In the genomic region with DNA sequence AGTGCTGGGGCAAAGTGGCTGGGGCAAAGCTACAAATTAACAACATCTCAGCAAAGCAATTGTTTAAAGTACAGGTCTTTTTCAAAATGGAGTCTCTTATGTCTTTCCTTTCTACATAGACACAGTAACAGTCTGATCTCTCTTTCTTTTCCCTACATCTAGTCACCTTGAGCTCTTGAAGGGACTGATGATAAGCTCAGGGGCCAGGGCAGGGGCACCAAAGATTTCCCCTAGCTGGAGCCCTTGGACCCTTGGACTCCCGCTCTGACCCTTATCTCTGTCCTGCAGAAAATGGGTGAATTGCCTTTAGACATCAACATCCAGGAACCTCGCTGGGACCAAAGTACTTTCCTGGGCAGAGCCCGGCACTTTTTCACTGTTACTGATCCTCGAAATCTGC, we compare ENCODE assay signal across 1 cellular context.
TF ChIP-seq lines count a peak whose summit lies in the region.
"Not testable (repeated sequence)": the region's sequence is repeated elsewhere in the genome, so short reads cannot be mapped to it uniquely, and the experiment has no call there.

No MANE protein-coding gene starts in this region.

TF ChIP-seq in K562, 482 proteins besides CTCF, POLR2A, EP300 and RAD21:
- TF ChIP-seq MEF2D (tag; conservative IDR thresholded peaks at IDR 0.05; ENCODE audit: low read depth) (0 out of 2 replicates have a peak, but pooled peaks have one; percentile 47), CTBP1 (IDR thresholded peaks at IDR 0.05; ENCODE audit: borderline replicate concordance) (peak; percentile 16; the same call in 1 of the 2 replicates), ZNF79 (CRISPR knock-in tag; IDR thresholded peaks at IDR 0.05; ENCODE audit: low read depth) (peak; percentile 54; the same call in 1 of the 2 replicates), NR4A1 (tag; IDR thresholded peaks at IDR 0.05) (peak; percentile 87), DMBX1 (CRISPR knock-in tag; IDR thresholded peaks at IDR 0.05; ENCODE audit: borderline replicate concordance) (peak; percentile 68), ZNF583 (CRISPR knock-in tag; IDR thresholded peaks at IDR 0.05) (0 out of 2 replicates have a peak, but pooled peaks have one; percentile 43), KDM1A (IDR thresholded peaks at IDR 0.05) (peak in 1 of 2 experiments; percentile 29; a peak in 1 of 4 replicates), PTRF (tag; IDR thresholded peaks at IDR 0.05) (0 out of 2 replicates have a peak, but pooled peaks have one; percentile 47), SMAD3 (CRISPR knock-in tag; conservative IDR thresholded peaks at IDR 0.05) (0 out of 2 replicates have a peak, but pooled peaks have one; percentile 55), TEAD1 (CRISPR knock-in tag; IDR thresholded peaks at IDR 0.05) (0 out of 4 replicates have a peak, but pooled peaks of 1 of the 2 experiments have one; percentile 18), CBFA2T3 (IDR thresholded peaks at IDR 0.05) (peak; percentile 74), TCF3 (CRISPR knock-in tag; IDR thresholded peaks at IDR 0.05) (peak; percentile 34; the same call in 1 of the 2 replicates), KLF6 (CRISPR knock-in tag; IDR thresholded peaks at IDR 0.05; ENCODE audit: borderline replicate concordance) (peak; percentile 76; the same call in 1 of the 2 replicates), HIVEP1 (CRISPR knock-in tag; IDR thresholded peaks at IDR 0.05) (0 out of 2 replicates have a peak, but pooled peaks have one; percentile 25), CBFA2T2 (conservative IDR thresholded peaks at IDR 0.05) (peak; percentile 40), DDX20 (tag; IDR thresholded peaks at IDR 0.05; ENCODE audit: low read depth) (peak; percentile 47; the same call in 1 of the 2 replicates), TAL1 (IDR thresholded peaks at IDR 0.05) (peak; percentile 25; the same call in 1 of the 2 replicates), ARID1B (IDR thresholded peaks at IDR 0.05) (peak; percentile 57; the same call in 1 of the 2 replicates), ZBTB7A (IDR thresholded peaks at IDR 0.05; ENCODE audit: borderline replicate concordance, control insufficient read depth, low read depth, low read length) (peak; percentile 38; the same call in 1 of the 2 replicates)
- TF ChIP-seq NR4A1 (CRISPR knock-in tag; IDR thresholded peaks at IDR 0.05) = not testable (repeated sequence)
- TF ChIP-seq, protein P1, sequence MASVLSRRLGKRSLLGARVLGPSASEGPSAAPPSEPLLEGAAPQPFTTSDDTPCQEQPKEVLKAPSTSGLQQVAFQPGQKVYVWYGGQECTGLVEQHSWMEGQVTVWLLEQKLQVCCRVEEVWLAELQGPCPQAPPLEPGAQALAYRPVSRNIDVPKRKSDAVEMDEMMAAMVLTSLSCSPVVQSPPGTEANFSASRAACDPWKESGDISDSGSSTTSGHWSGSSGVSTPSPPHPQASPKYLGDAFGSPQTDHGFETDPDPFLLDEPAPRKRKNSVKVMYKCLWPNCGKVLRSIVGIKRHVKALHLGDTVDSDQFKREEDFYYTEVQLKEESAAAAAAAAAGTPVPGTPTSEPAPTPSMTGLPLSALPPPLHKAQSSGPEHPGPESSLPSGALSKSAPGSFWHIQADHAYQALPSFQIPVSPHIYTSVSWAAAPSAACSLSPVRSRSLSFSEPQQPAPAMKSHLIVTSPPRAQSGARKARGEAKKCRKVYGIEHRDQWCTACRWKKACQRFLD (CRISPR knock-in tag; IDR thresholded peaks at IDR 0.05) = 0 out of 2 replicates have a peak, but pooled peaks have one; percentile 45
- TF ChIP-seq, protein P2, sequence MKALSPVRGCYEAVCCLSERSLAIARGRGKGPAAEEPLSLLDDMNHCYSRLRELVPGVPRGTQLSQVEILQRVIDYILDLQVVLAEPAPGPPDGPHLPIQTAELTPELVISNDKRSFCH (CRISPR knock-in tag; IDR thresholded peaks at IDR 0.05) = not testable (repeated sequence)
- TF ChIP-seq, protein P2 (tag; IDR thresholded peaks at IDR 0.05) = peak; percentile 47; the same call in 1 of the 2 replicates
- TF ChIP-seq, protein P3, sequence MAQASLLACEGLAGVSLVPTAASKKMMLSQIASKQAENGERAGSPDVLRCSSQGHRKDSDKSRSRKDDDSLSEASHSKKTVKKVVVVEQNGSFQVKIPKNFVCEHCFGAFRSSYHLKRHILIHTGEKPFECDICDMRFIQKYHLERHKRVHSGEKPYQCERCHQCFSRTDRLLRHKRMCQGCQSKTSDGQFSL (CRISPR knock-in tag; IDR thresholded peaks at IDR 0.05) = not testable (repeated sequence)
- TF ChIP-seq, protein P3 (tag; IDR thresholded peaks at IDR 0.05) = peak in 1 of 2 experiments; percentile 56; a peak in 1 of 4 replicates
- TF ChIP-seq, protein P4, sequence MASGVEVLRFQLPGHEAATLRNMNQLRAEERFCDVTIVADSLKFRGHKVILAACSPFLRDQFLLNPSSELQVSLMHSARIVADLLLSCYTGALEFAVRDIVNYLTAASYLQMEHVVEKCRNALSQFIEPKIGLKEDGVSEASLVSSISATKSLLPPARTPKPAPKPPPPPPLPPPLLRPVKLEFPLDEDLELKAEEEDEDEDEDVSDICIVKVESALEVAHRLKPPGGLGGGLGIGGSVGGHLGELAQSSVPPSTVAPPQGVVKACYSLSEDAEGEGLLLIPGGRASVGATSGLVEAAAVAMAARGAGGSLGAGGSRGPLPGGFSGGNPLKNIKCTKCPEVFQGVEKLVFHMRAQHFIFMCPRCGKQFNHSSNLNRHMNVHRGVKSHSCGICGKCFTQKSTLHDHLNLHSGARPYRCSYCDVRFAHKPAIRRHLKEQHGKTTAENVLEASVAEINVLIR (CRISPR knock-in tag; IDR thresholded peaks at IDR 0.05) = 0 out of 2 replicates have a peak, but pooled peaks have one; percentile 51
